20 cellular contexts compared by ENCODE assay signal in the genomic region with DNA sequence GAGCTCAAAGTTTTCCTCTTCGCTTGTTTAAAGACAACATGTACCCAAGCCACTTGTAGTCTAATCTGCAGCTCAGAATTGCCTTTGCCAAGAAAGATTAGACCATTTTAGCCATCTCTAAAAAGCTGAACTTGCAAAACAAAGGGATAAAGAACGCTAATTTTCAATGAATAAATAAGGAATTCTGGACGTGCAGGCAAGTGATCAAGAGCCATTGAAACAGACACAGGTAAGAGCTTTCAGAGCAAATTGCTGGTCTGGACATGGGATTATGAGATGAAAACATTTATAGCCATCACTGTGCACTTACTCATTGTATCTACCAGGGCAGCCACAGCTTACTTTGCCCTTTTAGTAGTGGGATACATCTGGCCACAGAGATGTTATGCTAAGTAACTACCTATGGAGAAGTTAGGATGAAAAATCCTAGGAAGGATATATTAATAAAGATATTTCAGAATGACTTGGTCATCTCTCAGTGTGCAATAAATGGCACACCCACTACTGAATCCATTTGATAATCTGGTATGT.
"Had no signal": no experiment of that assay in that cellular context is flagged by ENCODE, and none has a peak within 500 bp of the region (broad histone marks: within the 10 kb centered on the region; RNA-seq: fewer than 3 reads in every experiment).

No MANE protein-coding gene starts in this region.

- H3K27me3 ChIP-seq: adrenal gland, ascending aorta, vagina had no signal

- H3K9me3 ChIP-seq: adrenal gland, ascending aorta, vagina had no signal

- H3K36me3 ChIP-seq: adrenal gland, ascending aorta, vagina had no signal

- H3K27ac ChIP-seq: ascending aorta, skin epidermis, vagina had no signal

- H3K4me3 ChIP-seq: adrenal gland, ascending aorta, skin epidermis, vagina had no signal

- ATAC-seq: activated CD4-positive, alpha-beta T cell treated with anti-CD3 and anti-CD28 coated beads for 36 hours; esophagus mucosa; left colon; natural killer cell; stimulated activated memory B cell treated with anti-CD40 and anti-IgM and Interleukin-4, amounts not matched to agents 10 μg/mL and 1 μg/mL and 100 μg/mL, for 72 hours; WTC11 had no signal

- DNase-seq: activated CD4-positive, alpha-beta T cell treated with anti-CD3 and anti-CD28 coated beads for 36 hours; activated CD4-positive, alpha-beta T cell treated with anti-CD3 and anti-CD28 coated beads, Interleukin-2, amount 50 U/mL, for 4 hours; activated CD8-positive, alpha-beta memory T cell treated with anti-CD3 and anti-CD28 coated beads for 24 hours; activated CD8-positive, alpha-beta memory T cell treated with anti-CD3 and anti-CD28 coated beads, Interleukin-2, amount 50 U/mL, for 4 hours; activated naive CD4-positive, alpha-beta T cell; activated T-cell treated with anti-CD3 and anti-CD28 coated beads, Interleukin-2, amount 50 U/mL, for 24 hours; effector memory CD4-positive, alpha-beta T cell; foreskin melanocyte; hypothalamus; left colon; natural killer cell; stimulated activated CD4-positive, alpha-beta T cell treated with anti-CD3 and anti-CD28 coated beads, Interleukin-1b, Interleukin-23, amount 100 ng/mL, for 48 hours; T1000 had no signal

- H3K4me1 ChIP-seq: ascending aorta, vagina had no signal
